Comparison of ENCODE assay signal across 27 cellular contexts in the genomic region with DNA sequence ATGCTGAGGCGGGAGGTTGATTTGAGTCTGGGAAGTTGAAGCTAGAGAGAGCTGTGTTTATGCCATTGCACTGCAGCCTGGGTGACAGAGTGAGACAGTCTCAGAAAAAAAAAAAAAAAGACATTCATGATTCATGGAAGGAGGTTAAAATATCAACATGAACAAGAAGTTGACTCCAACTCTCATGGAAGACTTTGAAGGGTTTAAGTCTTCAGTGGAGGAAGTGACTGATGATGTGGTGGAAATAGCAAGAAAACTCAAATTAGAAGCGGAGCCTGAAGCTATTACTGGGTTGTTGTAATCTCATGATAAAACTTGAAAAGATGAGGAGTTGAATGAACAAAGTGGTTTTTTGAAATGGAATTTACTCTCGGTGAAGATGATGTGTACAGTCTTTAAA.
DNase-seq lines count a peak whose midpoint lies in the region; ATAC-seq lines count a peak whose summit lies in the region.
"Had no signal": no experiment of that assay in that cellular context is flagged by ENCODE, and none has a peak within 500 bp of the region (broad histone marks: within the 10 kb centered on the region; RNA-seq: fewer than 3 reads in every experiment).

No MANE protein-coding gene starts in this region.

- DNase-seq in GM04504 (ENCODE audit: low read depth) (peak; percentile 79), MG63 (peak; percentile 5), astrocyte of the hippocampus (ENCODE audit: low read depth, low spot score) (peak; percentile 14), non-pigmented ciliary epithelial cell (ENCODE audit: low read depth) (peak; percentile 13)
- no peak for DNase-seq in effector memory CD8-positive, alpha-beta T cell
- DNase-seq: activated CD4-positive, alpha-beta memory T cell treated with anti-CD3 and anti-CD28 coated beads for 36 hours; activated CD4-positive, CD25-positive, alpha-beta regulatory T cell treated with anti-CD3 and anti-CD28 coated beads, Interleukin-2, amount 50 U/mL, for 72 hours; activated naive CD4-positive, alpha-beta T cell; activated naive CD8-positive, alpha-beta T cell treated with anti-CD3 and anti-CD28 coated beads, Interleukin-2, amount 50 U/mL, for 24 hours; C1 segment of cervical spinal cord; COR-L47; GF-D8; GOT3; Kasumi-1; NCI-H1694 treated with DMSO at 0.1 percent for 48 hours; NCI-H82; OCI-M1; ovary; stimulated activated naive CD4-positive, alpha-beta T cell; testis had no signal

- no peak for ATAC-seq in effector memory CD8-positive, alpha-beta T cell (replicated peaks)
- no peak for ATAC-seq in HG03135 (IDR thresholded peaks at IDR 0.05; ENCODE audit: unreplicated experiment)
- no peak for ATAC-seq in GM18519 (IDR thresholded peaks at IDR 0.05; ENCODE audit: low FRiP score, unreplicated experiment)
- no peak for ATAC-seq in GM21723 (IDR thresholded peaks at IDR 0.05; ENCODE audit: unreplicated experiment)
- ATAC-seq: activated naive CD8-positive, alpha-beta T cell treated with anti-CD3 and anti-CD28 coated beads, Interleukin-2, amount 50 U/mL, for 24 hours; Right ventricle myocardium inferior had no signal

- no peak overlapping the region for H3K27ac Mint-ChIP-seq in effector memory CD8-positive, alpha-beta T cell
- H3K27ac Mint-ChIP-seq: activated CD4-positive, alpha-beta memory T cell treated with anti-CD3 and anti-CD28 coated beads for 36 hours; activated naive CD8-positive, alpha-beta T cell treated with anti-CD3 and anti-CD28 coated beads, Interleukin-2, amount 50 U/mL, for 24 hours; brain; nephron had no signal

- H3K4me3 ChIP-seq in MG63, result no peak overlapping the region
- H3K4me3 ChIP-seq: ovary, skin epidermis, testis had no signal

- H3K4me3 Mint-ChIP-seq in effector memory CD8-positive, alpha-beta T cell, result no peak overlapping the region
- H3K4me3 Mint-ChIP-seq: activated CD4-positive, alpha-beta memory T cell treated with anti-CD3 and anti-CD28 coated beads for 36 hours; activated naive CD8-positive, alpha-beta T cell treated with anti-CD3 and anti-CD28 coated beads, Interleukin-2, amount 50 U/mL, for 24 hours; brain; nephron had no signal

- no peaks in the 10 kb centered on the region for H3K27me3 Mint-ChIP-seq in effector memory CD8-positive, alpha-beta T cell
- H3K27me3 Mint-ChIP-seq: activated CD4-positive, alpha-beta memory T cell treated with anti-CD3 and anti-CD28 coated beads for 36 hours; activated naive CD8-positive, alpha-beta T cell treated with anti-CD3 and anti-CD28 coated beads, Interleukin-2, amount 50 U/mL, for 24 hours; brain had no signal

- peaks cover 3 to 4% of the 10 kb centered on the region in 2 donors for H3K9me3 Mint-ChIP-seq in effector memory CD8-positive, alpha-beta T cell

- no peaks in the 10 kb centered on the region for H3K27me3 ChIP-seq in MG63
- H3K27me3 ChIP-seq: ovary, testis had no signal

- H3K36me3 ChIP-seq in MG63, result no peaks in the 10 kb centered on the region
- H3K36me3 ChIP-seq: ovary had no signal

- no peaks in the 10 kb centered on the region for H3K36me3 Mint-ChIP-seq in effector memory CD8-positive, alpha-beta T cell (ENCODE audit: insufficient read depth)
- H3K36me3 Mint-ChIP-seq: activated CD4-positive, alpha-beta memory T cell treated with anti-CD3 and anti-CD28 coated beads for 36 hours; brain had no signal

- H3K4me1 Mint-ChIP-seq in effector memory CD8-positive, alpha-beta T cell (ENCODE audit: low read depth in 2 of 2), result no peaks in the 10 kb centered on the region
- H3K4me1 Mint-ChIP-seq: activated naive CD8-positive, alpha-beta T cell treated with anti-CD3 and anti-CD28 coated beads, Interleukin-2, amount 50 U/mL, for 24 hours; brain; nephron had no signal

- peaks cover 15% of the 10 kb centered on the region for H3K9me3 ChIP-seq in MG63
- H3K9me3 ChIP-seq: ovary, testis had no signal

Comparison
In these comparisons a context has a peak if more than half of its experiments do, and no peak if none do; other contexts are left out.
1. DNase-seq: peak in GM04504 (single experiment), MG63 (single experiment), astrocyte of the hippocampus (single experiment) and non-pigmented ciliary epithelial cell (single experiment); none in effector memory CD8-positive, alpha-beta T cell (0 of 3).